Comparison of ENCODE assay signal across 10 cellular contexts in genomic region chr11:111526501-111526900, GRCh38. TPM values are rescaled to one million over a fixed set of nuclear protein-coding genes. Genes with fewer than 3 reads are reported as not detected.
DNase-seq lines count a peak whose midpoint lies in the region; ATAC-seq lines count a peak whose summit lies in the region.
"Had no signal": no experiment of that assay in that cellular context is flagged by ENCODE, and none has a peak within 500 bp of the region (broad histone marks: within the 10 kb centered on the region; RNA-seq: fewer than 3 reads in every experiment).

No MANE protein-coding gene starts in this region.

- DNase-seq in activated T-cell treated with anti-CD3 and anti-CD28 coated beads, Interleukin-2, amount 50 U/mL, for 24 hours: no peak
- DNase-seq in activated T-cell treated with anti-CD3 and anti-CD28 coated beads, Interleukin-2, amount 50 U/mL, for 1 hour: no peak
- DNase-seq in NCI-H226: peak; percentile 82
- DNase-seq in dermis blood vessel endothelial cell: peak; percentile 16
- no peak for DNase-seq in stimulated activated naive B cell treated with anti-CD40 and anti-IgM and Interleukin-4, amounts not matched to agents 10 μg/mL and 1 μg/mL and 100 μg/mL, for 72 hours
- DNase-seq in NCI-H187 (lab: John Stamatoyannopoulos, UW): no peak
- no peak for DNase-seq in stimulated activated CD4-positive, alpha-beta T cell treated with anti-CD3 and anti-CD28 coated beads, Interleukin-12 subunit alpha, Interleukin-12 subunit beta, amount 100 ng/mL, for 4 hours
- DNase-seq: OCI-M1 had no signal

- H3K4me1 Mint-ChIP-seq in activated T-cell treated with anti-CD3 and anti-CD28 coated beads, Interleukin-2, amount 50 U/mL, for 24 hours (ENCODE audit: low read depth): peaks cover 68% of the 10 kb centered on the region
- H3K4me1 Mint-ChIP-seq in stimulated activated naive B cell treated with anti-CD40 and anti-IgM and Interleukin-4, amounts not matched to agents 10 μg/mL and 1 μg/mL and 100 μg/mL, for 72 hours: peaks cover 6 to 9% of the 10 kb centered on the region in 2 donors
- H3K4me1 Mint-ChIP-seq: nephron had no signal

- peaks cover 13% of the 10 kb centered on the region for H3K27me3 Mint-ChIP-seq in activated T-cell treated with anti-CD3 and anti-CD28 coated beads, Interleukin-2, amount 50 U/mL, for 24 hours
- peaks cover 25 to 30% of the 10 kb centered on the region in 2 donors for H3K27me3 Mint-ChIP-seq in stimulated activated naive B cell treated with anti-CD40 and anti-IgM and Interleukin-4, amounts not matched to agents 10 μg/mL and 1 μg/mL and 100 μg/mL, for 72 hours

- H3K4me3 Mint-ChIP-seq in activated T-cell treated with anti-CD3 and anti-CD28 coated beads, Interleukin-2, amount 50 U/mL, for 24 hours: no peak overlapping the region
- no peak overlapping the region for H3K4me3 Mint-ChIP-seq in stimulated activated naive B cell treated with anti-CD40 and anti-IgM and Interleukin-4, amounts not matched to agents 10 μg/mL and 1 μg/mL and 100 μg/mL, for 72 hours
- H3K4me3 Mint-ChIP-seq: nephron had no signal

- H3K36me3 Mint-ChIP-seq in activated T-cell treated with anti-CD3 and anti-CD28 coated beads, Interleukin-2, amount 50 U/mL, for 24 hours (ENCODE audit: low read depth): no peaks in the 10 kb centered on the region
- H3K36me3 Mint-ChIP-seq in stimulated activated naive B cell treated with anti-CD40 and anti-IgM and Interleukin-4, amounts not matched to agents 10 μg/mL and 1 μg/mL and 100 μg/mL, for 72 hours: no peaks in the 10 kb centered on the region

- H3K9me3 Mint-ChIP-seq in activated T-cell treated with anti-CD3 and anti-CD28 coated beads, Interleukin-2, amount 50 U/mL, for 24 hours: no peaks in the 10 kb centered on the region
- no peaks in the 10 kb centered on the region for H3K9me3 Mint-ChIP-seq in stimulated activated naive B cell treated with anti-CD40 and anti-IgM and Interleukin-4, amounts not matched to agents 10 μg/mL and 1 μg/mL and 100 μg/mL, for 72 hours
- H3K9me3 Mint-ChIP-seq: nephron had no signal

- peak; percentile 45 to 62 for ATAC-seq in stimulated activated naive B cell treated with anti-CD40 and anti-IgM and Interleukin-4, amounts not matched to agents 10 μg/mL and 1 μg/mL and 100 μg/mL, for 72 hours (replicated peaks)
- ATAC-seq in HG02588 (IDR thresholded peaks at IDR 0.05; ENCODE audit: unreplicated experiment): no peak

- peak overlapping the region; percentile 27 for H3K27ac Mint-ChIP-seq in activated T-cell treated with anti-CD3 and anti-CD28 coated beads, Interleukin-2, amount 50 U/mL, for 24 hours
- no peak overlapping the region for H3K27ac Mint-ChIP-seq in stimulated activated naive B cell treated with anti-CD40 and anti-IgM and Interleukin-4, amounts not matched to agents 10 μg/mL and 1 μg/mL and 100 μg/mL, for 72 hours
- H3K27ac Mint-ChIP-seq: nephron had no signal

RNA-seq across cellular contexts. Expression of gene HOATZ, which starts 11.9 kb away (rescaled TPM):
- total RNA-seq in dermis blood vessel endothelial cell: not detected in 2 replicates

RNA-seq across cellular contexts. Expression of gene LAYN, which starts 14.0 kb away (rescaled TPM):
- total RNA-seq in dermis blood vessel endothelial cell: 71.8 and 91.7 TPM in 2 replicates

RNA-seq across cellular contexts. Expression of gene BTG4, which starts 14.3 kb away (rescaled TPM):
- total RNA-seq in dermis blood vessel endothelial cell: not detected in 2 replicates

Comparison
In these comparisons a context has a peak if more than half of its experiments do, and no peak if none do; other contexts are left out.
1. DNase-seq: peak in NCI-H226 (single experiment) and dermis blood vessel endothelial cell (single experiment); none in activated T-cell treated with anti-CD3 and anti-CD28 coated beads, Interleukin-2, amount 50 U/mL, for 24 hours (single experiment), activated T-cell treated with anti-CD3 and anti-CD28 coated beads, Interleukin-2, amount 50 U/mL, for 1 hour (single experiment), stimulated activated naive B cell treated with anti-CD40 and anti-IgM and Interleukin-4, amounts not matched to agents 10 μg/mL and 1 μg/mL and 100 μg/mL, for 72 hours (single experiment), NCI-H187 (0 of 2) and stimulated activated CD4-positive, alpha-beta T cell treated with anti-CD3 and anti-CD28 coated beads, Interleukin-12 subunit alpha, Interleukin-12 subunit beta, amount 100 ng/mL, for 4 hours (single experiment).